In the genomic region with DNA sequence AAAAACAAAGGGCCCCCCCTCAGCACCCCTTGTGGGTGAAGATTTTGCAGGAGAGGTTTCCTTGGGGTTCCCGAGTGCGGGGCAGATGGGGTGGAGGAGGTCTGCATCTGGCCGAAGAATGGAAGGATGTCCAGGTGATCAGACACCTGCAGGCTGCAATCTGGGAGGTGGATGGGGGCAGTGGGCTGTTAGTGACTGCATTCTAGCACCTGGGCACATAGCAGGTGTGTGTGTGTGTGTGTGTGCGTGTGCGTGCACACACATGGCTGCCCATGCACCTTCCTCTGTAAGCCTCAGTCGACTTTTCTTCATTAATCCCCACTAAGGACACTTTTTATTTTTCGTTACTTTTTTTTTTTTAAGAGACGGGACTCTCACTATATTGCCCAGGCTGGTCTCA, we compare ENCODE assay signal across 30 cellular contexts. TPM values are rescaled to one million over a fixed set of nuclear protein-coding genes. Genes with fewer than 3 reads are reported as not detected.
"Had no signal": no experiment of that assay in that cellular context is flagged by ENCODE, and none has a peak within 500 bp of the region (broad histone marks: within the 10 kb centered on the region; RNA-seq: fewer than 3 reads in every experiment).

No MANE protein-coding gene starts in this region.

- H3K4me1 ChIP-seq: vagina had no signal

- H3K36me3 ChIP-seq: suprapubic skin, vagina, WERI-Rb-1 had no signal

- H3K9me3 ChIP-seq: suprapubic skin, vagina had no signal

- H3K4me3 ChIP-seq: suprapubic skin, vagina had no signal

- FAIRE-seq: small intestine had no signal

- ATAC-seq: activated CD8-positive, alpha-beta memory T cell treated with anti-CD3 and anti-CD28 coated beads, Interleukin-2, amount 10 ng/mL, durations not matched to agents 7 days and 5 days; activated CD8-positive, alpha-beta T cell treated with anti-CD3 and anti-CD28 coated beads for 36 hours; esophagus mucosa; left ventricle myocardium superior; stimulated activated effector memory CD8-positive, alpha-beta T cell treated with anti-CD3 and anti-CD28 coated beads, Interleukin-12 subunit alpha, Interleukin-12 subunit beta, amount 100 ng/mL, for 72 hours; stimulated activated naive CD8-positive, alpha-beta T cell treated with anti-CD3 and anti-CD28 coated beads, Interleukin-15, amount 100 ng/mL, for 72 hours had no signal

- H3K27ac ChIP-seq: suprapubic skin, vagina, WERI-Rb-1 had no signal

- H3K27me3 ChIP-seq: vagina had no signal

- DNase-seq: activated CD4-positive, alpha-beta T cell treated with anti-CD3 and anti-CD28 coated beads, Interleukin-2, amount 10 ng/mL, durations not matched to agents 7 days and 5 days; activated CD4-positive, CD25-positive, alpha-beta regulatory T cell treated with anti-CD3 and anti-CD28 coated beads, Interleukin-2, amount 50 U/mL, for 72 hours; activated CD8-positive, alpha-beta memory T cell treated with anti-CD3 and anti-CD28 coated beads, Interleukin-2, amount 10 ng/mL, durations not matched to agents 7 days and 5 days; activated CD8-positive, alpha-beta T cell treated with anti-CD3 and anti-CD28 coated beads for 36 hours; activated effector memory CD4-positive, alpha-beta T cell treated with anti-CD3 and anti-CD28 coated beads, Interleukin-2, amount 50 U/mL, for 16 hours; activated naive CD4-positive, alpha-beta T cell treated with anti-CD3 and anti-CD28 coated beads, Interleukin-2, amount 50 U/mL, for 16 hours; activated T-cell treated with anti-CD3 and anti-CD28 coated beads for 4 hours; aorta; dermis blood vessel endothelial cell; effector memory CD4-positive, alpha-beta T cell; foreskin melanocyte; immature natural killer cell; kidney glomerular epithelial cell; left ventricle myocardium superior; nephron progenitor cell; small intestine; stimulated activated CD4-positive, alpha-beta T cell treated with anti-CD3 and anti-CD28 coated beads, Interleukin-2, amount 100 ng/mL, for 24 hours; stimulated activated naive CD8-positive, alpha-beta T cell treated with anti-CD3 and anti-CD28 coated beads, Interleukin-15, amount 100 ng/mL, for 72 hours; trophoblast cell; WERI-Rb-1 had no signal

RNA-seq across cellular contexts. Expression of a gene that starts 0.5 kb away (rescaled TPM):
- total RNA-seq: activated CD4-positive, alpha-beta T cell treated with anti-CD3 and anti-CD28 coated beads, Interleukin-2, amount 10 ng/mL, durations not matched to agents 7 days and 5 days; cardiac septum; dermis blood vessel endothelial cell; esophagus mucosa; left ventricle myocardium superior; mononuclear cell; myocyte; posterior vena cava; renal cortical epithelial cell; suprapubic skin; vagina had no signal
- polyA plus RNA-seq: aorta, immature natural killer cell, small intestine had no signal

RNA-seq across cellular contexts. Expression of a gene that starts 10.1 kb away (rescaled TPM):
- total RNA-seq: cardiac septum, esophagus mucosa, left ventricle myocardium superior, myocyte, occipital lobe, posterior vena cava, vagina had no signal
- polyA plus RNA-seq: aorta had no signal

RNA-seq across cellular contexts. Expression of a gene that starts 36.6 kb away (rescaled TPM):
- total RNA-seq: occipital lobe, renal cortical epithelial cell, suprapubic skin had no signal
